31 cellular contexts compared by ENCODE assay signal in the genomic region with DNA sequence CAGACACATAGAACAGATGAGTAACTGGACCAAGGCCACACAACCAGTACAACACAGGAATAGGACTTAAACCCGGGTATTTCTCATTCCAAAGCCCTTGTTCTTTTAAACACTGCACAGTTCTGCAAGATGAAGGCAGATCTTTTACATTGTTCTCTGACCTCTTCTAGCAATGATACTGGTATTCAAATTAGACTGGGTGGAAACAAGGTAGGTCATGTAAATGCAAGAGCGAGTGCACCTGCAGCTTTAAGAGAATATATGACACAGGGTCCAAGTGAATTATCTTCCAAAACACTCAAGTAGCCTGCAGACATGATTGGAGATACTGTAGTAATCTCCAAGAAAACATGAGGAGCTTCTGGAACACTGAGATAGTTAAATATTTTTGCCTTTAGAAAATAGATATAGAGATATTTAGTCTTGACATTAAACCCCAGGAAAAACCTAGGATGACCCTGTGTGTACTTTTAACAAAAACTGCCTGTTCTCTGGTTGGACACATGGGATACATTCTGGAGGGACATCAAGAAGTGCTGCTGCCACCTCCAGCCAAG.
DNase-seq lines count a peak whose midpoint lies in the region; ATAC-seq, FAIRE-seq and TF ChIP-seq lines count a peak whose summit lies in the region.
"Had no signal": no experiment of that assay in that cellular context is flagged by ENCODE, and none has a peak within 500 bp of the region (broad histone marks: within the 10 kb centered on the region; RNA-seq: fewer than 3 reads in every experiment).

No MANE protein-coding gene starts in this region.

- 5% methylated on average over 2 of the region's 2 CpGs for WGBS in K562 (ENCODE audit: insufficient coverage, low coverage, missing lambda C conversion rate)

- H3K9me3 ChIP-seq in Karpas-422 (ENCODE audit: low read length): no peaks in the 10 kb centered on the region
- H3K9me3 ChIP-seq in K562 (replicated peaks; ENCODE audit: control insufficient read depth, insufficient read depth, low read depth, low read length): no peaks in the 10 kb centered on the region
- H3K9me3 ChIP-seq: body of pancreas, HAP-1, left lung, Peyer's patch, prostate gland had no signal

- peak overlapping the region; percentile 44; the same call in 1 of the 2 replicates for H3K4me3 ChIP-seq in Karpas-422 (ENCODE audit: low read length)
- no peak overlapping the region for H3K4me3 ChIP-seq in K562
- H3K4me3 ChIP-seq: body of pancreas, dorsolateral prefrontal cortex, HAP-1, left lung, Peyer's patch, prostate gland had no signal

- H3K4me2 ChIP-seq in Karpas-422 (ENCODE audit: low read depth, low read length, poor library complexity, severe bottlenecking): peak overlapping the region; percentile 67
- H3K4me2 ChIP-seq in K562 (ENCODE audit: insufficient read depth, low read length): peak overlapping the region; percentile 53; the same call in 1 of the 2 replicates

- in situ Hi-C loops in K562 (cut with MboI): loop anchor here (5.0 kb wide), 1 partner anchor 203 kb away; no protein-coding TSS in a partner anchor

- FAIRE-seq in GM12891 (lab: Jason Lieb, UNC) (peak; percentile 63), K562 (lab: Jason Lieb, UNC) (no peak), frontal cortex (lab: Jason Lieb, UNC) (no peak)
- FAIRE-seq: islet of Langerhans had no signal

- POLR2A ChIA-PET in K562 (lab: Yijun Ruan, JAX): interaction anchor here (0.7 kb wide), 2 partner anchors 54 to 79 kb away, joined by 3 to 4 read pairs; no protein-coding TSS in a partner anchor

- peak overlapping the region; percentile 64 for H2AFZ ChIP-seq in Karpas-422 (ENCODE audit: low read length)
- 0 out of 2 replicates have a peak overlapping the region, but pooled peaks have one; percentile 22 for H2AFZ ChIP-seq in K562 (ENCODE audit: low read depth, low read length)

- H3K9me2 ChIP-seq in Karpas-422 (replicated peaks; ENCODE audit: insufficient read depth, low read length): no peaks in the 10 kb centered on the region

- no peak for DNase-seq in GM12891 (ENCODE audit: insufficient read length, low spot score)
- peak; percentile 64 for DNase-seq in Karpas-422
- peak in 2 of 4 experiments; percentile 55 to 75 for DNase-seq in K562 (ENCODE audit: extremely low read depth in 1 of 4, low spot score in 3 of 4)
- no peak for DNase-seq in activated gamma-delta T cell treated with Interleukin-2 at 50 U/mL for 16 hours
- no peak for DNase-seq in frontal cortex (ENCODE audit: low spot score in 2 of 2)
- DNase-seq in stimulated activated CD4-positive, alpha-beta T cell treated with anti-CD3 and anti-CD28 coated beads, Interleukin-4, amount 100 ng/mL, for 4 hours: no peak
- DNase-seq: 8988T; activated CD4-positive, alpha-beta T cell treated with anti-CD3 and anti-CD28 coated beads, Interleukin-2, amount 50 U/mL, for 1 hour; activated T-cell treated with anti-CD3 and anti-CD28 coated beads, Interleukin-2, amount 50 U/mL, for 4 hours; body of pancreas; CD4-positive, CD25-positive, alpha-beta regulatory T cell; DMS 273 treated with DMSO at 0.1 percent for 48 hours; dorsolateral prefrontal cortex; Kasumi-1; left lung; naive B cell; NCI-H1694 treated with DMSO at 0.1 percent for 48 hours; NCI-H2171; NCI-H510A; NK-92 treated with Interleukin-12 subunit alpha and Interleukin-12 subunit beta, amount 100 ng/mL, for 24 hours; nucleus accumbens; Peyer's patch; SHP77 treated with DMSO at 0.1 percent for 48 hours; stimulated activated naive CD4-positive, alpha-beta T cell had no signal

- peak; percentile 5 to 36; a peak in 2 of 4 replicates for TF ChIP-seq RAD21 in K562 (CRISPR knock-in tag; conservative IDR thresholded peaks at IDR 0.05 in 1 of 2, IDR thresholded peaks at IDR 0.05 in 1 of 2)

- ATAC-seq in GM19372 (IDR thresholded peaks at IDR 0.05; ENCODE audit: low read depth, unreplicated experiment) (peak; percentile 47), K562 (peak; percentile 49), GM18870 (IDR thresholded peaks at IDR 0.05; ENCODE audit: unreplicated experiment) (no peak)
- ATAC-seq: activated T-cell treated with anti-CD3 and anti-CD28 coated beads, Interleukin-2, amount 50 U/mL, for 4 hours; body of pancreas; left lung; sciatic nerve; WTC11 had no signal

- BruUV-seq in K562 (replicated peaks; lab: Mats Ljungman, UMichigan): no TSS peak

- CTCF ChIA-PET in K562 (lab: Yijun Ruan, JAX; ENCODE audit: low intra/inter-chr PET ratio): interaction anchor here (1.0 kb wide), 1 partner anchor 208 kb away, joined by 4 read pairs; no protein-coding TSS in a partner anchor

- H3K27me3 ChIP-seq in Karpas-422 (ENCODE audit: low read length) (no peaks in the 10 kb centered on the region), K562 (ENCODE audit: control insufficient read depth in 2 of 2, insufficient read depth in 2 of 2, low read length in 2 of 2) (0 out of 5 replicates have a peak, but pooled peaks cover 0 to 5% of the 10 kb centered on the region in 2 experiments)
- H3K27me3 ChIP-seq: body of pancreas, dorsolateral prefrontal cortex, left lung, Peyer's patch had no signal

- intact Hi-C loops in K562 (cut with micrococcal nuclease): loop anchor here (2.0 to 10.0 kb wide), 7 partner anchors 55 to 1055 kb away; a partner anchor contains a TSS

- TF ChIP-seq POLR2A in GM12891 (IDR thresholded peaks at IDR 0.05; ENCODE audit: low read depth, low read length) (no peak), K562 (conservative IDR thresholded peaks at IDR 0.05) (no peak)

- peak overlapping the region; percentile 99 for H3K27ac ChIP-seq in Karpas-422 (ENCODE audit: low read length)
- H3K27ac ChIP-seq in K562 (ENCODE audit: extremely low read depth, low read depth, low read length): peak overlapping the region; percentile 86; the same call in 1 of the 3 replicates
- H3K27ac ChIP-seq: body of pancreas, left lung, Peyer's patch, prostate gland had no signal

- H3K4me1 ChIP-seq in Karpas-422 (ENCODE audit: low read length) (peaks cover 65% of the 10 kb centered on the region), K562 (replicated peaks in 1 of 2; ENCODE audit: control insufficient read depth in 2 of 2, insufficient read depth in 2 of 2, low read length in 2 of 2) (peaks cover 16 to 37% of the 10 kb centered on the region in 2 experiments)
- H3K4me1 ChIP-seq: body of pancreas, HAP-1, left lung, Peyer's patch, prostate gland had no signal

- peak; percentile 98 for TF ChIP-seq EP300 in K562 (IDR thresholded peaks at IDR 0.05; ENCODE audit: low read length)

- no peaks in the 10 kb centered on the region for H3K79me2 ChIP-seq in Karpas-422 (ENCODE audit: low read length)
- no peaks in the 10 kb centered on the region for H3K79me2 ChIP-seq in K562 (ENCODE audit: control insufficient read depth, insufficient read depth, low read length)

- no peaks in the 10 kb centered on the region for H3K9me1 ChIP-seq in K562 (ENCODE audit: control insufficient read depth, insufficient read depth, low read length)

- H3K9ac ChIP-seq in Karpas-422 (ENCODE audit: low read length) (peak overlapping the region; percentile 55), K562 (ENCODE audit: insufficient read depth in 1 of 2, low read depth in 2 of 2, low read length in 2 of 2) (no peak overlapping the region)

- peak in 1 of 3 experiments; percentile 15; a peak in 1 of 6 replicates for TF ChIP-seq CTCF in K562 (IDR thresholded peaks at IDR 0.05 in 2 of 3, conservative IDR thresholded peaks at IDR 0.05 in 1 of 3; ENCODE audit: insufficient read depth in 2 of 3, low read depth in 1 of 3, low read length in 3 of 3)

- H3K36me3 ChIP-seq in Karpas-422 (ENCODE audit: insufficient read depth, low read length) (no peaks in the 10 kb centered on the region), K562 (ENCODE audit: control insufficient read depth, insufficient read depth, low read length) (no peaks in the 10 kb centered on the region)
- H3K36me3 ChIP-seq: HAP-1, left lung, Peyer's patch, prostate gland had no signal

- no peaks in the 10 kb centered on the region for H4K20me1 ChIP-seq in Karpas-422 (ENCODE audit: insufficient read depth, low read depth, low read length)
- no peaks in the 10 kb centered on the region for H4K20me1 ChIP-seq in K562 (replicated peaks; ENCODE audit: control insufficient read depth, insufficient read depth, low read length)

TF ChIP-seq in GM12891, 5 proteins besides CTCF, POLR2A, EP300 and RAD21:
- TF ChIP-seq SPI1 (IDR thresholded peaks at IDR 0.05; ENCODE audit: low read depth, low read length) (no peak), PAX5 (IDR thresholded peaks at IDR 0.05; ENCODE audit: insufficient read depth, low read length, severe bottlenecking) (no peak), POU2F2 (IDR thresholded peaks at IDR 0.05; ENCODE audit: low read depth, low read length) (no peak), TAF1 (IDR thresholded peaks at IDR 0.05; ENCODE audit: low read depth, low read length) (no peak), POLR2AphosphoS5 (IDR thresholded peaks at IDR 0.05; ENCODE audit: low read depth, low read length) (no peak)

TF ChIP-seq in K562, 482 proteins besides CTCF, POLR2A, EP300 and RAD21 (continues in another document):
- TF ChIP-seq ARNT (IDR thresholded peaks at IDR 0.05): peak; percentile 28 to 50; a peak in 1 of 4 replicates
- peak; percentile 60; the same call in 1 of the 2 replicates for TF ChIP-seq SMARCC2 (IDR thresholded peaks at IDR 0.05; ENCODE audit: low read depth)
- peak; percentile 96 for TF ChIP-seq KLF16 (IDR thresholded peaks at IDR 0.05)
- no peak for TF ChIP-seq ZNF174 (CRISPR knock-in tag; IDR thresholded peaks at IDR 0.05)
- TF ChIP-seq, protein P1, sequence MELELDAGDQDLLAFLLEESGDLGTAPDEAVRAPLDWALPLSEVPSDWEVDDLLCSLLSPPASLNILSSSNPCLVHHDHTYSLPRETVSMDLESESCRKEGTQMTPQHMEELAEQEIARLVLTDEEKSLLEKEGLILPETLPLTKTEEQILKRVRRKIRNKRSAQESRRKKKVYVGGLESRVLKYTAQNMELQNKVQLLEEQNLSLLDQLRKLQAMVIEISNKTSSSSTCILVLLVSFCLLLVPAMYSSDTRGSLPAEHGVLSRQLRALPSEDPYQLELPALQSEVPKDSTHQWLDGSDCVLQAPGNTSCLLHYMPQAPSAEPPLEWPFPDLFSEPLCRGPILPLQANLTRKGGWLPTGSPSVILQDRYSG (tag; conservative IDR thresholded peaks at IDR 0.05; ENCODE audit: low read depth): no peak
- TF ChIP-seq, protein P2, sequence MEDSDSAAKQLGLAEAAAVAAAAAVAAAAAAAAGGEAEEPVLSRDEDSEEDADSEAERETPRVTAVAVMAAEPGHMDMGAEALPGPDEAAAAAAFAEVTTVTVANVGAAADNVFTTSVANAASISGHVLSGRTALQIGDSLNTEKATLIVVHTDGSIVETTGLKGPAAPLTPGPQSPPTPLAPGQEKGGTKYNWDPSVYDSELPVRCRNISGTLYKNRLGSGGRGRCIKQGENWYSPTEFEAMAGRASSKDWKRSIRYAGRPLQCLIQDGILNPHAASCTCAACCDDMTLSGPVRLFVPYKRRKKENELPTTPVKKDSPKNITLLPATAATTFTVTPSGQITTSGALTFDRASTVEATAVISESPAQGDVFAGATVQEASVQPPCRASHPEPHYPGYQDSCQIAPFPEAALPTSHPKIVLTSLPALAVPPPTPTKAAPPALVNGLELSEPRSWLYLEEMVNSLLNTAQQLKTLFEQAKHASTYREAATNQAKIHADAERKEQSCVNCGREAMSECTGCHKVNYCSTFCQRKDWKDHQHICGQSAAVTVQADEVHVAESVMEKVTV (CRISPR knock-in tag; IDR thresholded peaks at IDR 0.05): no peak
- no peak for TF ChIP-seq NR3C1 (CRISPR knock-in tag; IDR thresholded peaks at IDR 0.05)
